ENCODE assay signal across 1 cellular context in genomic region chr17:7314719-7315569, GRCh38.
A peak's percentile ranks its signal among the peaks of the same experiment; 100 is the strongest.
TF ChIP-seq lines count a peak whose summit lies in the region.

Gene GPS2 (minus strand): TSS chr17:7315360. CDS start chr17:7315052, 308 bp downstream.

TF ChIP-seq in HEK293, 187 proteins besides CTCF, POLR2A, EP300 and RAD21 (continued from another document):
- peak; percentile 99 for TF ChIP-seq REST (tag by site-specific recombination; IDR thresholded peaks at IDR 0.05)
- no peak for TF ChIP-seq ZNF654 (tag by site-specific recombination; IDR thresholded peaks at IDR 0.05; ENCODE audit: low read depth)
- TF ChIP-seq GLI4 (tag by site-specific recombination; IDR thresholded peaks at IDR 0.05), result 0 out of 2 replicates have a peak, but pooled peaks have one; percentile 17
- no peak for TF ChIP-seq ZNF223 (tag by site-specific recombination; IDR thresholded peaks at IDR 0.05)
- no peak for TF ChIP-seq GLI2 (tag by site-specific recombination; IDR thresholded peaks at IDR 0.05; ENCODE audit: borderline replicate concordance, low read depth)
